ENCODE assay signal across 1 cellular context in the genomic region with DNA sequence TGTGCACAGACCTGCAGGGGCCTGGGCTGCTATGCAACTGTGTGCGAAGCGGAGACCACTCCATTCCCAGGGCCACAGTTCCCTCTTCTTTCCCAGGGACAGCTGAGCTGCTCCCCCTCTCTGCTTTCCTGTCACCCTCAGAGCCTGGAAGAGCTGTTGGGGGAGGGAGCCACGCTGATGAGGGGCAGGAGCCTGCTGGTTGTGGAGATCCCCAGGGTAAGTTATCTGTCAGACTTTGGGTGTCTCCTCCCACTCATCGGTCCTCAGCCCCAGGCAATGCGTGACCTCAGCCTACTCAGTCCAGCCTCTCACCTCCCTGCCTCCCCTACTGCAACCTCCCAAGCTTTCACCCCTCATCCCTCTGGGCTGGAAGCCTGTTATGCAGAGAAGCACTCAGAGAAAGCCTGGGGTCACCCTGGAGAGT.
TF ChIP-seq lines count a peak whose summit lies in the region.

No MANE protein-coding gene starts in this region.

TF ChIP-seq in GM23338, 12 proteins besides CTCF, POLR2A, EP300 and RAD21 (continued from another document):
- TF ChIP-seq, protein P1, sequence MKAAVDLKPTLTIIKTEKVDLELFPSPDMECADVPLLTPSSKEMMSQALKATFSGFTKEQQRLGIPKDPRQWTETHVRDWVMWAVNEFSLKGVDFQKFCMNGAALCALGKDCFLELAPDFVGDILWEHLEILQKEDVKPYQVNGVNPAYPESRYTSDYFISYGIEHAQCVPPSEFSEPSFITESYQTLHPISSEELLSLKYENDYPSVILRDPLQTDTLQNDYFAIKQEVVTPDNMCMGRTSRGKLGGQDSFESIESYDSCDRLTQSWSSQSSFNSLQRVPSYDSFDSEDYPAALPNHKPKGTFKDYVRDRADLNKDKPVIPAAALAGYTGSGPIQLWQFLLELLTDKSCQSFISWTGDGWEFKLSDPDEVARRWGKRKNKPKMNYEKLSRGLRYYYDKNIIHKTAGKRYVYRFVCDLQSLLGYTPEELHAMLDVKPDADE (IDR thresholded peaks at IDR 0.05): no peak
- TF ChIP-seq ZNF114 (CRISPR knock-in tag; IDR thresholded peaks at IDR 0.05) (no peak), REST (IDR thresholded peaks at IDR 0.05; ENCODE audit: unreplicated experiment) (no peak), POLR2AphosphoS5 (IDR thresholded peaks at IDR 0.05; ENCODE audit: low read depth) (no peak), JUNB (IDR thresholded peaks at IDR 0.05; ENCODE audit: unreplicated experiment) (no peak)
